ENCODE assay signal across 8 cellular contexts in genomic region chr19:49210108-49210900, GRCh38. TPM values are rescaled to one million over a fixed set of nuclear protein-coding genes. Genes with fewer than 3 reads are reported as not detected.
DNase-seq lines count a peak whose midpoint lies in the region; ATAC-seq and TF ChIP-seq lines count a peak whose summit lies in the region.

No MANE protein-coding gene starts in this region.

- H3K36me3 ChIP-seq in stomach smooth muscle (ENCODE audit: control insufficient read depth in 2 of 2, insufficient read depth in 2 of 2, low read length in 2 of 2): peaks cover 4% of the 10 kb centered on the region in 2 donors
- H3K36me3 ChIP-seq in thyroid gland: peaks cover 3 to 9% of the 10 kb centered on the region in 2 donors

- no peak for ATAC-seq in activated naive CD8-positive, alpha-beta T cell treated with anti-CD3 and anti-CD28 coated beads, Interleukin-2, amount 10 ng/mL, durations not matched to agents 7 days and 5 days (ENCODE audit: low read depth)
- ATAC-seq in left lobe of liver (peak; percentile 95), GM18517 (IDR thresholded peaks at IDR 0.05; ENCODE audit: unreplicated experiment) (no peak), HG02642 (IDR thresholded peaks at IDR 0.05; ENCODE audit: poor library complexity, unreplicated experiment) (no peak)

- H3K27me3 ChIP-seq in stomach smooth muscle (ENCODE audit: control insufficient read depth in 1 of 2, insufficient read depth in 2 of 2, low read length in 2 of 2): no peaks in the 10 kb centered on the region
- no peaks in the 10 kb centered on the region for H3K27me3 ChIP-seq in thyroid gland

- intact Hi-C loops in thyroid gland (cut with DNase I): loop anchor here (5.0 kb wide), 1 partner anchor 113 kb away; no protein-coding TSS in a partner anchor

- no peaks in the 10 kb centered on the region for H3K36me3 Mint-ChIP-seq in activated naive CD8-positive, alpha-beta T cell treated with anti-CD3 and anti-CD28 coated beads, Interleukin-2, amount 10 ng/mL, durations not matched to agents 7 days and 5 days

- H3K27me3 Mint-ChIP-seq in activated naive CD8-positive, alpha-beta T cell treated with anti-CD3 and anti-CD28 coated beads, Interleukin-2, amount 10 ng/mL, durations not matched to agents 7 days and 5 days: no peaks in the 10 kb centered on the region

- WGBS in thyroid gland, 2 donors: 65 to 68% methylated on average over 50 of the region's 50 CpGs

- no peak for TF ChIP-seq CTCF in thyroid gland (IDR thresholded peaks at IDR 0.05)

- H3K9ac ChIP-seq in stomach smooth muscle (ENCODE audit: low read length in 2 of 2): peak overlapping the region in 1 of 2 donors; percentile 40

- peaks cover 16% of the 10 kb centered on the region for H3K4me1 ChIP-seq in stomach smooth muscle (ENCODE audit: control insufficient read depth, insufficient read depth, low read length)
- peaks cover 7% of the 10 kb centered on the region in 2 donors for H3K4me1 ChIP-seq in thyroid gland

- POLR2A ChIA-PET in activated naive CD8-positive, alpha-beta T cell treated with anti-CD3 and anti-CD28 coated beads, Interleukin-2, amount 10 ng/mL, durations not matched to agents 7 days and 5 days (lab: Charles Lee): no interaction called here

- DNase-seq in DMS 273 (lab: John Stamatoyannopoulos, UW; ENCODE audit: unreplicated experiment) (peak; percentile 26), DMS 273 treated with DMSO at 0.1 percent for 48 hours (lab: John Stamatoyannopoulos, UW) (no peak), left lobe of liver (ENCODE audit: low spot score) (peak; percentile 88), thyroid gland (no peak)
- DNase-seq in activated naive CD8-positive, alpha-beta T cell treated with anti-CD3 and anti-CD28 coated beads, Interleukin-2, amount 10 ng/mL, durations not matched to agents 7 days and 5 days: no peak

- H3K4me1 Mint-ChIP-seq in activated naive CD8-positive, alpha-beta T cell treated with anti-CD3 and anti-CD28 coated beads, Interleukin-2, amount 10 ng/mL, durations not matched to agents 7 days and 5 days: peaks cover 8% of the 10 kb centered on the region

- peak overlapping the region; percentile 24 for H3K27ac ChIP-seq in stomach smooth muscle (ENCODE audit: low read length)
- no peak overlapping the region for H3K27ac ChIP-seq in thyroid gland

- H3K9me3 ChIP-seq in stomach smooth muscle (ENCODE audit: control insufficient read depth in 2 of 2, low read length in 2 of 2) (no peaks in the 10 kb centered on the region), thyroid gland (no peaks in the 10 kb centered on the region)

- TF ChIP-seq POLR2A in thyroid gland (IDR thresholded peaks at IDR 0.05): no peak

- H3K4me3 Mint-ChIP-seq in activated naive CD8-positive, alpha-beta T cell treated with anti-CD3 and anti-CD28 coated beads, Interleukin-2, amount 10 ng/mL, durations not matched to agents 7 days and 5 days: peak overlapping the region; percentile 37

- H3K9me3 Mint-ChIP-seq in activated naive CD8-positive, alpha-beta T cell treated with anti-CD3 and anti-CD28 coated beads, Interleukin-2, amount 10 ng/mL, durations not matched to agents 7 days and 5 days: no peaks in the 10 kb centered on the region

- H3K4me3 ChIP-seq in stomach smooth muscle (ENCODE audit: low read length in 2 of 2) (peak overlapping the region; percentile 29 to 36), thyroid gland (replicated peaks in 1 of 3) (no peak overlapping the region)

- H3K27ac Mint-ChIP-seq in activated naive CD8-positive, alpha-beta T cell treated with anti-CD3 and anti-CD28 coated beads, Interleukin-2, amount 10 ng/mL, durations not matched to agents 7 days and 5 days: no peak overlapping the region

RNA-seq across cellular contexts. Expression of gene TRPM4, which starts 52.7 kb away (rescaled TPM):
- total RNA-seq in activated naive CD8-positive, alpha-beta T cell treated with anti-CD3 and anti-CD28 coated beads, Interleukin-2, amount 10 ng/mL, durations not matched to agents 7 days and 5 days: under 1 TPM; 0.19 to 0.34 TPM
- 15.0 TPM for total RNA-seq in left lobe of liver
- total RNA-seq in thyroid gland: 10 to 100 TPM; 18.4 to 36.4 (median 26.1) TPM

RNA-seq across cellular contexts. Expression of gene HRC, which starts 55.1 kb away (rescaled TPM):
- total RNA-seq in activated naive CD8-positive, alpha-beta T cell treated with anti-CD3 and anti-CD28 coated beads, Interleukin-2, amount 10 ng/mL, durations not matched to agents 7 days and 5 days: not detected
- not detected for total RNA-seq in left lobe of liver
- 1 to 10 TPM; 1.1 to 4.1 (median 2.1) TPM for total RNA-seq in thyroid gland

Comparison
In these comparisons a context has a peak if more than half of its experiments do, and no peak if none do; other contexts are left out.
1. DNase-seq: peak in DMS 273 (single experiment) and left lobe of liver (single experiment); none in DMS 273 treated with DMSO at 0.1 percent for 48 hours (single experiment), activated naive CD8-positive, alpha-beta T cell treated with anti-CD3 and anti-CD28 coated beads, Interleukin-2, amount 10 ng/mL, durations not matched to agents 7 days and 5 days (single experiment) and thyroid gland (0 of 2).
2. H3K4me3 ChIP-seq: peak in stomach smooth muscle (2 of 2); none in thyroid gland (0 of 3).
3. RNA of gene TRPM4, which starts 52.7 kb away (total RNA-seq): 18.4 to 36.4 TPM in thyroid gland and 15.0 TPM in left lobe of liver (single experiment); 0.19 to 0.34 TPM in activated naive CD8-positive, alpha-beta T cell treated with anti-CD3 and anti-CD28 coated beads, Interleukin-2, amount 10 ng/mL, durations not matched to agents 7 days and 5 days; every median in the first group is over 10 times any median in the second.